33 cellular contexts compared by ENCODE assay signal in genomic region chr1:6145864-6146410, GRCh38. TPM values are rescaled to one million over a fixed set of nuclear protein-coding genes. Genes with fewer than 3 reads are reported as not detected.
"Had no signal": no experiment of that assay in that cellular context is flagged by ENCODE, and none has a peak within 500 bp of the region (broad histone marks: within the 10 kb centered on the region; RNA-seq: fewer than 3 reads in every experiment).

No MANE protein-coding gene starts in this region.

- H3K36me3 Mint-ChIP-seq: activated CD4-positive, alpha-beta memory T cell treated with anti-CD3 and anti-CD28 coated beads for 36 hours; activated naive CD4-positive, alpha-beta T cell treated with anti-CD3 and anti-CD28 coated beads, Interleukin-2, amount 10 ng/mL, durations not matched to agents 7 days and 5 days; activated naive CD8-positive, alpha-beta T cell; T-cell had no signal

- DNase-seq: activated B cell treated with CpG ODN at 0.5 μM for 24 hours; activated CD4-positive, alpha-beta memory T cell treated with anti-CD3 and anti-CD28 coated beads for 36 hours; activated CD4-positive, alpha-beta T cell treated with anti-CD3 and anti-CD28 coated beads for 4 hours; activated CD4-positive, alpha-beta T cell treated with anti-CD3 and anti-CD28 coated beads, Interleukin-2, amount 50 U/mL, for 1 hour; activated CD4-positive, CD25-positive, alpha-beta regulatory T cell treated with anti-CD3 and anti-CD28 coated beads, Interleukin-2, amount 50 U/mL, for 72 hours; activated CD8-positive, alpha-beta memory T cell treated with anti-CD3 and anti-CD28 coated beads, Interleukin-2, amount 50 U/mL, for 4 hours; activated effector memory CD4-positive, alpha-beta T cell treated with Interleukin-2 at 50 U/mL for 16 hours; activated naive CD4-positive, alpha-beta T cell treated with anti-CD3 and anti-CD28 coated beads, Interleukin-2, amount 10 ng/mL, durations not matched to agents 7 days and 5 days; activated naive CD8-positive, alpha-beta T cell treated with anti-CD3 and anti-CD28 coated beads, Interleukin-2, amount 50 U/mL, for 24 hours; activated T-cell treated with anti-CD3 and anti-CD28 coated beads, Interleukin-2, amount 50 U/mL, for 48 hours; aorta; brain microvascular endothelial cell; central memory CD4-positive, alpha-beta T cell; Karpas-422; KBM-7; MM.1S; MV-4-11; NCI-H1092; NCI-H1436 treated with DMSO at 0.1 percent for 48 hours; NCI-H1694 treated with DMSO at 0.1 percent for 48 hours; NCI-H2029; NCI-H510A; NCI-H526; NCI-H748 treated with DMSO at 0.1 percent for 48 hours; NK-92 treated with Interleukin-12 subunit alpha and Interleukin-12 subunit beta, amount 100 ng/mL, for 24 hours; SHP77 treated with DMSO at 0.1 percent for 48 hours; T-cell; T-helper 17 cell had no signal

- H3K36me3 ChIP-seq: brain microvascular endothelial cell, SJSA1 had no signal

- H3K27ac ChIP-seq: brain microvascular endothelial cell, SJSA1, VCaP had no signal

- H3K9me3 ChIP-seq: SJSA1 had no signal

- H3K4me3 Mint-ChIP-seq: activated B cell treated with CpG ODN at 0.5 μM for 24 hours; activated CD4-positive, alpha-beta memory T cell treated with anti-CD3 and anti-CD28 coated beads for 36 hours; activated naive CD4-positive, alpha-beta T cell treated with anti-CD3 and anti-CD28 coated beads, Interleukin-2, amount 10 ng/mL, durations not matched to agents 7 days and 5 days; activated naive CD8-positive, alpha-beta T cell; activated naive CD8-positive, alpha-beta T cell treated with anti-CD3 and anti-CD28 coated beads, Interleukin-2, amount 50 U/mL, for 24 hours; T-cell; T-helper 17 cell had no signal

- H3K9me3 Mint-ChIP-seq: activated B cell treated with CpG ODN at 0.5 μM for 24 hours; activated CD4-positive, alpha-beta memory T cell treated with anti-CD3 and anti-CD28 coated beads for 36 hours; activated naive CD4-positive, alpha-beta T cell treated with anti-CD3 and anti-CD28 coated beads, Interleukin-2, amount 10 ng/mL, durations not matched to agents 7 days and 5 days; activated naive CD8-positive, alpha-beta T cell treated with anti-CD3 and anti-CD28 coated beads, Interleukin-2, amount 50 U/mL, for 24 hours; T-cell had no signal

- H3K4me3 ChIP-seq: SJSA1 had no signal

- H3K4me1 ChIP-seq: SJSA1 had no signal

- ATAC-seq: activated naive CD8-positive, alpha-beta T cell treated with anti-CD3 and anti-CD28 coated beads, Interleukin-2, amount 50 U/mL, for 24 hours; SK-N-SH treated with all-trans-retinoic acid at 6 μM for 48 hours; T-cell; T-helper 17 cell had no signal

- H3K27ac Mint-ChIP-seq: activated B cell treated with CpG ODN at 0.5 μM for 24 hours; activated CD4-positive, alpha-beta memory T cell treated with anti-CD3 and anti-CD28 coated beads for 36 hours; activated naive CD4-positive, alpha-beta T cell treated with anti-CD3 and anti-CD28 coated beads, Interleukin-2, amount 10 ng/mL, durations not matched to agents 7 days and 5 days; activated naive CD8-positive, alpha-beta T cell; activated naive CD8-positive, alpha-beta T cell treated with anti-CD3 and anti-CD28 coated beads, Interleukin-2, amount 50 U/mL, for 24 hours; T-cell; T-helper 17 cell had no signal

- H3K27me3 ChIP-seq: SJSA1 had no signal

RNA-seq across cellular contexts. Expression of gene RNF207, which starts 60.0 kb away (rescaled TPM):
- total RNA-seq: OCI-LY7 had no signal
